ENCODE assay signal across 21 cellular contexts in the genomic region with DNA sequence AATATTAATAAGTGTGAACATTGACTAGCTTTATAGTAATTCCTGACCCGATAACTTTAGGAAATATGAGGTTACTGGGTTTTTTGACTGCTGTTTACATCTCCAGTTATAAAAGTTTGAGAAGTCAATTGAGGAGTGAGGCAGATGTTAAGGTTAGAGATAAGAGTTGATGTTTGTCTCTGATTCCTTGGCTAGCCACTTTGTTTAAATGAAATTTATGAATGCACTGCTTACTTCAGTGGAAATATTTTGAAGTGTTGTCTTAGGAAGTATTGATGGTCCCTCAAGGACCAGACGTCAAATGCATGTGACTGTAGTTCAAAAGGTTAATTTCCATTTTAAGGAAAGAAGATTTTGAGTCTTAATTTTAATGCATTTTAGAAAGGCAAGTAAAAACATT. TPM values are rescaled to one million over a fixed set of nuclear protein-coding genes. Genes with fewer than 3 reads are reported as not detected.
DNase-seq lines count a peak whose midpoint lies in the region; ATAC-seq and FAIRE-seq lines count a peak whose summit lies in the region.
"Had no signal": no experiment of that assay in that cellular context is flagged by ENCODE, and none has a peak within 500 bp of the region (broad histone marks: within the 10 kb centered on the region; RNA-seq: fewer than 3 reads in every experiment).

No MANE protein-coding gene starts in this region.

- H4K91ac ChIP-seq in mesenchymal stem cell (ENCODE audit: low read length): no peak overlapping the region

- no peaks in the 10 kb centered on the region for H3K27me3 ChIP-seq in mesenchymal stem cell (ENCODE audit: control insufficient read depth in 1 of 2, insufficient read depth in 1 of 2, low read length in 2 of 2)
- H3K27me3 ChIP-seq: BE2C had no signal

- FAIRE-seq in G401.6 (lab: Jason Lieb, UNC): peak; percentile 25
- FAIRE-seq in endometrium (lab: Jason Lieb, UNC): peak; percentile 95
- no peak for FAIRE-seq in HTR-8/SVneo (lab: Jason Lieb, UNC)
- FAIRE-seq: A204.1, GM19239, H1 had no signal

- peaks cover 17 to 21% of the 10 kb centered on the region in 2 experiments for H3K36me3 ChIP-seq in mesenchymal stem cell (ENCODE audit: control insufficient read depth in 1 of 2, insufficient read depth in 2 of 2, low read depth in 1 of 2, low read length in 2 of 2)
- H3K36me3 ChIP-seq: BE2C had no signal

- no peak overlapping the region for H2BK12ac ChIP-seq in mesenchymal stem cell (ENCODE audit: low read length in 2 of 2)

- H2BK15ac ChIP-seq in mesenchymal stem cell (ENCODE audit: low read depth, poor library complexity, severe bottlenecking): no peak overlapping the region

- H2BK5ac ChIP-seq in mesenchymal stem cell (ENCODE audit: low read depth, low read length, poor library complexity, severe bottlenecking): no peak overlapping the region

- no peak overlapping the region for H4K8ac ChIP-seq in mesenchymal stem cell (ENCODE audit: low read length)

- DNase-seq in mesenchymal stem cell (peak; percentile 3), HTR-8/SVneo (ENCODE audit: insufficient read length, low spot score) (no peak)
- no peak for DNase-seq in stimulated activated naive CD8-positive, alpha-beta T cell treated with anti-CD3 and anti-CD28 coated beads, Interleukin-15, Interleukin-2, amounts not matched to agents 100 U/mL and 50 U/mL, for 24 hours
- DNase-seq in activated effector memory CD4-positive, alpha-beta T cell treated with Interleukin-2 at 50 U/mL for 16 hours: no peak
- DNase-seq: ACHN; AML-193; BE2C; C1 segment of cervical spinal cord; Calu3; CD4-positive, alpha-beta memory T cell; COR-L47; DMS53; DMS79 treated with DMSO at 0.1 percent for 48 hours; GM23248; H7; HCEC 1CT had no signal

- no peak overlapping the region for H3K14ac ChIP-seq in mesenchymal stem cell (ENCODE audit: low read length in 2 of 2)

- H3K23ac ChIP-seq in mesenchymal stem cell (ENCODE audit: low read length in 2 of 2): no peak overlapping the region

- no peak overlapping the region for H2AFZ ChIP-seq in mesenchymal stem cell (ENCODE audit: low read depth, low read length)
- H2AFZ ChIP-seq: GM23248 had no signal

- H2BK120ac ChIP-seq in mesenchymal stem cell (ENCODE audit: low read depth, low read length): no peak overlapping the region

- no peak overlapping the region for H3K4me2 ChIP-seq in mesenchymal stem cell (ENCODE audit: low read length, poor library complexity, severe bottlenecking)

- H2AK5ac ChIP-seq in mesenchymal stem cell (ENCODE audit: low read length, severe bottlenecking): no peak overlapping the region

- no peaks in the 10 kb centered on the region for H3K79me1 ChIP-seq in mesenchymal stem cell (replicated peaks; ENCODE audit: low read length, poor library complexity, severe bottlenecking)

- H3K4ac ChIP-seq in mesenchymal stem cell (ENCODE audit: low read depth in 1 of 2, low read length in 2 of 2): no peak overlapping the region

- H3K4me1 ChIP-seq in mesenchymal stem cell (ENCODE audit: control insufficient read depth, insufficient read depth, low read depth, low read length): peaks cover 3% of the 10 kb centered on the region
- H3K4me1 ChIP-seq: BE2C had no signal

- H3K27ac ChIP-seq in mesenchymal stem cell (ENCODE audit: low read length, poor library complexity, severe bottlenecking): no peak overlapping the region
- H3K27ac ChIP-seq: GM23248 had no signal

- ATAC-seq in stimulated activated naive CD8-positive, alpha-beta T cell treated with anti-CD3 and anti-CD28 coated beads, Interleukin-15, Interleukin-2, amounts not matched to agents 100 U/mL and 50 U/mL, for 24 hours: no peak

- 58% methylated on average over 2 of the region's 2 CpGs for WGBS in mesenchymal stem cell

- no peaks in the 10 kb centered on the region for H3K9me3 ChIP-seq in mesenchymal stem cell (ENCODE audit: control insufficient read depth, low read length)
- H3K9me3 ChIP-seq: BE2C had no signal

- H3K4me3 ChIP-seq in mesenchymal stem cell (ENCODE audit: insufficient read depth in 1 of 2, low read depth in 1 of 2, low read length in 2 of 2): no peak overlapping the region
- H3K4me3 ChIP-seq: GM23248 had no signal

- no peak overlapping the region for H3K18ac ChIP-seq in mesenchymal stem cell (ENCODE audit: low read depth in 1 of 2, low read length in 2 of 2)

- no peak overlapping the region for H3K9ac ChIP-seq in mesenchymal stem cell (ENCODE audit: low read length)
- H3K9ac ChIP-seq: GM23248 had no signal

RNA-seq across cellular contexts. Expression of a gene that starts 41.7 kb away (rescaled TPM):
- polyA plus RNA-seq in mesenchymal stem cell (2013, experiment 1 of 2): 14.1 TPM
- 13.7 TPM for polyA plus RNA-seq in mesenchymal stem cell (2013, experiment 2 of 2)
